In genomic region chr6:29814379-29815117, GRCh38 we compare ENCODE assay signal across 2 cellular contexts.
TF ChIP-seq lines count a peak whose summit lies in the region.

No MANE protein-coding gene starts in this region.

TF ChIP-seq in HepG2, 621 proteins besides CTCF, POLR2A, EP300 and RAD21:
- TF ChIP-seq NFYB (CRISPR knock-in tag; IDR thresholded peaks at IDR 0.05) (no peak), ZNF180 (CRISPR knock-in tag; IDR thresholded peaks at IDR 0.05; ENCODE audit: borderline replicate concordance, low read depth) (no peak), ZNF362 (CRISPR knock-in tag; IDR thresholded peaks at IDR 0.05; ENCODE audit: borderline replicate concordance) (no peak), HNRNPK (IDR thresholded peaks at IDR 0.05; ENCODE audit: low read depth, low read length, poor library complexity, severe bottlenecking) (no peak), HOXA7 (CRISPR knock-in tag; IDR thresholded peaks at IDR 0.05) (no peak), CENPX (CRISPR knock-in tag; IDR thresholded peaks at IDR 0.05) (no peak), ZNF749 (CRISPR knock-in tag; IDR thresholded peaks at IDR 0.05; ENCODE audit: borderline replicate concordance) (no peak), SKI (IDR thresholded peaks at IDR 0.05; ENCODE audit: partially characterized antibody) (no peak), ZNF674 (CRISPR knock-in tag; IDR thresholded peaks at IDR 0.05; ENCODE audit: low read depth) (no peak), HCFC1 (IDR thresholded peaks at IDR 0.05; ENCODE audit: low read depth, low read length) (no peak)
- TF ChIP-seq, protein P1, sequence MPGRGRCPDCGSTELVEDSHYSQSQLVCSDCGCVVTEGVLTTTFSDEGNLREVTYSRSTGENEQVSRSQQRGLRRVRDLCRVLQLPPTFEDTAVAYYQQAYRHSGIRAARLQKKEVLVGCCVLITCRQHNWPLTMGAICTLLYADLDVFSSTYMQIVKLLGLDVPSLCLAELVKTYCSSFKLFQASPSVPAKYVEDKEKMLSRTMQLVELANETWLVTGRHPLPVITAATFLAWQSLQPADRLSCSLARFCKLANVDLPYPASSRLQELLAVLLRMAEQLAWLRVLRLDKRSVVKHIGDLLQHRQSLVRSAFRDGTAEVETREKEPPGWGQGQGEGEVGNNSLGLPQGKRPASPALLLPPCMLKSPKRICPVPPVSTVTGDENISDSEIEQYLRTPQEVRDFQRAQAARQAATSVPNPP (CRISPR knock-in tag; IDR thresholded peaks at IDR 0.05), result no peak

TF ChIP-seq in WTC11, 78 proteins besides CTCF, POLR2A, EP300 and RAD21:
- TF ChIP-seq FOXJ3 (CRISPR knock-in tag; IDR thresholded peaks at IDR 0.05; ENCODE audit: borderline replicate concordance) (no peak), FOXP1 (CRISPR knock-in tag; IDR thresholded peaks at IDR 0.05; ENCODE audit: borderline replicate concordance) (no peak), GABPB1 (CRISPR knock-in tag; IDR thresholded peaks at IDR 0.05) (no peak), ESRRA (CRISPR knock-in tag; IDR thresholded peaks at IDR 0.05; ENCODE audit: borderline replicate concordance) (no peak), ZNF263 (CRISPR knock-in tag; IDR thresholded peaks at IDR 0.05; ENCODE audit: low read depth) (no peak), FOXK1 (CRISPR knock-in tag; IDR thresholded peaks at IDR 0.05) (no peak)
TF ChIP-seq in WTC11: peak in this region for 0.
